9 cellular contexts compared by ENCODE assay signal in the genomic region with DNA sequence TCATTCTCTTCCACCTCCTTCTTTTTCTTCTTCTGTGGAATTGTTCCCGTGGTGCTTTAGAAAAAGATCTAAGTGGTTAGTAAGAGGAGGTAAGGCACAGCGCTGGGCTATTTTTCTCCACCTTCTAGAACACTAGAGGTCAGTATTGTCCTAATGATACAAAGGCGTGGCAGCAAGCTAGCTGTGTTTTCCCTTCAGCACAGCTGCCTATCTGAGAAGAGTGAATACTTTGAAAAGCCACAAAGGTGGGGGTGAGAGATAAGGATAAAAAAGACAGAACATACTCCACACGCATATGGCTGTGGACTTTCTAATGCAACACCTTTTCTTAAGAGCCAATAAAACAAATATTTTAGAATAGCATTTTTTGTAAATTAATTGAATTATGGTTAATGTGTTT. TPM values are rescaled to one million over a fixed set of nuclear protein-coding genes. Genes with fewer than 3 reads are reported as not detected.
DNase-seq lines count a peak whose midpoint lies in the region; ATAC-seq and TF ChIP-seq lines count a peak whose summit lies in the region.
"Had no signal": no experiment of that assay in that cellular context is flagged by ENCODE, and none has a peak within 500 bp of the region (broad histone marks: within the 10 kb centered on the region; RNA-seq: fewer than 3 reads in every experiment).

No MANE protein-coding gene starts in this region.

- no peak overlapping the region for H3K4me3 Mint-ChIP-seq in MCF 10A (ENCODE audit: unreplicated experiment)
- no peak overlapping the region for H3K4me3 Mint-ChIP-seq in activated CD4-positive, alpha-beta T cell treated with anti-CD3 and anti-CD28 coated beads, Interleukin-2, amount 10 ng/mL, durations not matched to agents 7 days and 5 days

- no peak overlapping the region for H3K27ac ChIP-seq in left lung
- H3K27ac ChIP-seq: neutrophil had no signal

- H3K4me1 Mint-ChIP-seq in MCF 10A (ENCODE audit: insufficient read depth, unreplicated experiment): peaks cover 12% of the 10 kb centered on the region
- H3K4me1 Mint-ChIP-seq in activated CD4-positive, alpha-beta T cell treated with anti-CD3 and anti-CD28 coated beads, Interleukin-2, amount 10 ng/mL, durations not matched to agents 7 days and 5 days: peaks cover 2% of the 10 kb centered on the region

- no peaks in the 10 kb centered on the region for H3K27me3 Mint-ChIP-seq in MCF 10A (ENCODE audit: insufficient read depth, unreplicated experiment)
- peaks cover 20% of the 10 kb centered on the region for H3K27me3 Mint-ChIP-seq in activated CD4-positive, alpha-beta T cell treated with anti-CD3 and anti-CD28 coated beads, Interleukin-2, amount 10 ng/mL, durations not matched to agents 7 days and 5 days

- BruUV-seq in MCF 10A (replicated peaks; lab: Mats Ljungman, UMichigan): no TSS peak

- H3K4me3 ChIP-seq in left lung: no peak overlapping the region

- peak; percentile 67 for TF ChIP-seq CTCF in MCF 10A (IDR thresholded peaks at IDR 0.05; ENCODE audit: unreplicated experiment)
- TF ChIP-seq CTCF in left lung (IDR thresholded peaks at IDR 0.05): peak in 1 of 2 donors; percentile 49

- H3K36me3 Mint-ChIP-seq in MCF 10A (ENCODE audit: insufficient read depth, unreplicated experiment): no peaks in the 10 kb centered on the region
- H3K36me3 Mint-ChIP-seq in activated CD4-positive, alpha-beta T cell treated with anti-CD3 and anti-CD28 coated beads, Interleukin-2, amount 10 ng/mL, durations not matched to agents 7 days and 5 days (ENCODE audit: low read depth): no peaks in the 10 kb centered on the region

- H3K27ac Mint-ChIP-seq in MCF 10A (ENCODE audit: low read depth, unreplicated experiment): no peak overlapping the region
- H3K27ac Mint-ChIP-seq in activated CD4-positive, alpha-beta T cell treated with anti-CD3 and anti-CD28 coated beads, Interleukin-2, amount 10 ng/mL, durations not matched to agents 7 days and 5 days: no peak overlapping the region

- DNase-seq in DMS114 treated with DMSO at 0.1 percent for 48 hours (lab: John Stamatoyannopoulos, UW; ENCODE audit: unreplicated experiment): peak; percentile 18
- DNase-seq in HT-29 (ENCODE audit: low spot score): peak; percentile 82
- peak; percentile 30 for DNase-seq in NCI-H69 (lab: John Stamatoyannopoulos, UW)
- peak; percentile 73 for DNase-seq in MCF 10A (ENCODE audit: unreplicated experiment)
- DNase-seq in left lung: no peak
- no peak for DNase-seq in activated CD4-positive, alpha-beta T cell treated with anti-CD3 and anti-CD28 coated beads, Interleukin-2, amount 10 ng/mL, durations not matched to agents 7 days and 5 days
- DNase-seq in activated CD4-positive, alpha-beta T cell treated with anti-CD3 and anti-CD28 coated beads for 48 hours: no peak

- H3K4me1 ChIP-seq in left lung: no peaks in the 10 kb centered on the region

- POLR2A ChIA-PET in MCF 10A (lab: Yijun Ruan, JAX): interaction anchor here (1.9 kb wide), 1 partner anchor 783 kb away, joined by 13 read pairs; no protein-coding TSS in a partner anchor
- POLR2A ChIA-PET in activated CD4-positive, alpha-beta T cell treated with anti-CD3 and anti-CD28 coated beads, Interleukin-2, amount 10 ng/mL, durations not matched to agents 7 days and 5 days (lab: Charles Lee): no interaction called here

- H3K36me3 ChIP-seq in left lung: no peaks in the 10 kb centered on the region
- H3K36me3 ChIP-seq: neutrophil had no signal

- CTCF ChIA-PET in MCF 10A (lab: Yijun Ruan, JAX): interaction anchor here (0.5 to 7.7 kb wide), 18 partner anchors 9 to 1856 kb away, joined by 3 to 98 read pairs (median 3); no protein-coding TSS in a partner anchor
- CTCF ChIA-PET in activated CD4-positive, alpha-beta T cell treated with anti-CD3 and anti-CD28 coated beads, Interleukin-2, amount 10 ng/mL, durations not matched to agents 7 days and 5 days (lab: Charles Lee): no interaction called here

- ATAC-seq in GM19468 (IDR thresholded peaks at IDR 0.05; ENCODE audit: extremely low read depth, unreplicated experiment) (peak; percentile 63), left lung (peak; percentile 85)

- H3K9me3 ChIP-seq in left lung: no peaks in the 10 kb centered on the region
- H3K9me3 ChIP-seq: neutrophil had no signal

- intact Hi-C loops in MCF 10A (cut with micrococcal nuclease) (loop anchor here (1.0 to 10.0 kb wide), 6 partner anchors 295 to 1718 kb away; no protein-coding TSS in a partner anchor), left lung (cut with DNase I) (no loop called here)

- no peaks in the 10 kb centered on the region for H3K9me3 Mint-ChIP-seq in MCF 10A (ENCODE audit: unreplicated experiment)
- peaks cover 2% of the 10 kb centered on the region for H3K9me3 Mint-ChIP-seq in activated CD4-positive, alpha-beta T cell treated with anti-CD3 and anti-CD28 coated beads, Interleukin-2, amount 10 ng/mL, durations not matched to agents 7 days and 5 days

- H3K27me3 ChIP-seq in left lung: peaks cover 15 to 46% of the 10 kb centered on the region in 2 donors

RNA-seq across cellular contexts. Expression of a gene that starts 2.1 kb away (rescaled TPM):
- total RNA-seq in HT-29 (2014; rRNA removed; shearing (Covaris generic)): not detected in 2 replicates
- not detected in 2 replicates for total RNA-seq in MCF 10A (2022)
- total RNA-seq in left lung: not detected
- total RNA-seq in activated CD4-positive, alpha-beta T cell treated with anti-CD3 and anti-CD28 coated beads, Interleukin-2, amount 10 ng/mL, durations not matched to agents 7 days and 5 days: not detected

Comparison
In these comparisons a context has a peak if more than half of its experiments do, and no peak if none do; other contexts are left out.
1. DNase-seq: peak in DMS114 treated with DMSO at 0.1 percent for 48 hours (single experiment), HT-29 (single experiment), NCI-H69 (single experiment) and MCF 10A (single experiment); none in left lung (0 of 2), activated CD4-positive, alpha-beta T cell treated with anti-CD3 and anti-CD28 coated beads, Interleukin-2, amount 10 ng/mL, durations not matched to agents 7 days and 5 days (single experiment) and activated CD4-positive, alpha-beta T cell treated with anti-CD3 and anti-CD28 coated beads for 48 hours (single experiment).